ENCODE assay signal across 19 cellular contexts in the genomic region with DNA sequence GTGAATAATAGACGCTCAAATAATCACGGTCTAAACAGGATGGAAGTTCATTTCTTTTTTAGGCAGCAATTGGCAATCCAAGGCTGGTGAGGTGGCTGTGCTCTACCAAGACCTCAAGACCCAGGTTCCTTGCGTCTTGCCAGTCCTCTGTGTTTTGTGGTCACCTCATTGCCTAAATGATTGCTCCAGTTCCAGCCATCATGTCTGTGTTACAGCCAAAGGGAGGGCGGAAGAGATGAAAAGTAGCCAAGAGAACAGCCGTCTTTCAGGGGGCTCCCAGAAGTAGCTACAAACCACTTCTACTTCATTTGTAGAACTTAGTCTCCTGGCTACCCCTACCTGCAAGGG. TPM values are rescaled to one million over a fixed set of nuclear protein-coding genes. Genes with fewer than 3 reads are reported as not detected.
DNase-seq lines count a peak whose midpoint lies in the region; ATAC-seq lines count a peak whose summit lies in the region.
"Had no signal": no experiment of that assay in that cellular context is flagged by ENCODE, and none has a peak within 500 bp of the region (broad histone marks: within the 10 kb centered on the region; RNA-seq: fewer than 3 reads in every experiment).

No MANE protein-coding gene starts in this region.

- DNase-seq in activated naive CD4-positive, alpha-beta T cell treated with anti-CD3 and anti-CD28 coated beads, Interleukin-2, amount 10 ng/mL, durations not matched to agents 7 days and 5 days = no peak
- no peak for DNase-seq in activated naive CD4-positive, alpha-beta T cell (lab: John Stamatoyannopoulos, UW)
- DNase-seq in immature natural killer cell (no peak), DMS 273 (lab: John Stamatoyannopoulos, UW; ENCODE audit: unreplicated experiment) (no peak)
- DNase-seq: body of pancreas, DMS79, KG1, left colon, mesendoderm, NCI-H1694, NCI-H774, PC-3, SHP77, WERI-Rb-1 had no signal

- ATAC-seq in GM19324 (IDR thresholded peaks at IDR 0.05; ENCODE audit: low FRiP score, unreplicated experiment) = peak; percentile 0
- no peak for ATAC-seq in activated T-helper 17 cell treated with anti-CD3 and anti-CD28 coated beads, Interleukin-2, amount 50 U/mL, for 72 hours (replicated peaks)
- no peak for ATAC-seq in stimulated activated memory B cell treated with anti-CD40 and anti-IgM and Interleukin-4, amounts not matched to agents 10 μg/mL and 1 μg/mL and 100 μg/mL, for 72 hours
- ATAC-seq: body of pancreas, left colon, PC-3, sciatic nerve had no signal

- H3K36me3 Mint-ChIP-seq in activated naive CD4-positive, alpha-beta T cell treated with anti-CD3 and anti-CD28 coated beads, Interleukin-2, amount 10 ng/mL, durations not matched to agents 7 days and 5 days = peaks cover 14% of the 10 kb centered on the region
- H3K36me3 Mint-ChIP-seq in activated T-helper 17 cell treated with anti-CD3 and anti-CD28 coated beads, Interleukin-2, amount 50 U/mL, for 72 hours (ENCODE audit: low read depth) = no peaks in the 10 kb centered on the region
- H3K36me3 Mint-ChIP-seq in stimulated activated memory B cell treated with anti-CD40 and anti-IgM and Interleukin-4, amounts not matched to agents 10 μg/mL and 1 μg/mL and 100 μg/mL, for 72 hours = no peaks in the 10 kb centered on the region
- H3K36me3 Mint-ChIP-seq in immature natural killer cell = no peaks in the 10 kb centered on the region

- H3K27me3 Mint-ChIP-seq in activated naive CD4-positive, alpha-beta T cell treated with anti-CD3 and anti-CD28 coated beads, Interleukin-2, amount 10 ng/mL, durations not matched to agents 7 days and 5 days = no peaks in the 10 kb centered on the region
- no peaks in the 10 kb centered on the region for H3K27me3 Mint-ChIP-seq in activated T-helper 17 cell treated with anti-CD3 and anti-CD28 coated beads, Interleukin-2, amount 50 U/mL, for 72 hours
- H3K27me3 Mint-ChIP-seq in stimulated activated memory B cell treated with anti-CD40 and anti-IgM and Interleukin-4, amounts not matched to agents 10 μg/mL and 1 μg/mL and 100 μg/mL, for 72 hours = peaks cover 60% of the 10 kb centered on the region
- H3K27me3 Mint-ChIP-seq in immature natural killer cell (ENCODE audit: low read depth in 3 of 3) = peaks cover 2 to 5% (median 3%) of the 10 kb centered on the region in 3 donors

- CTCF ChIA-PET in activated naive CD4-positive, alpha-beta T cell treated with anti-CD3 and anti-CD28 coated beads, Interleukin-2, amount 10 ng/mL, durations not matched to agents 7 days and 5 days (lab: Charles Lee) = interaction anchor here (0.9 to 1.7 kb wide), 2 partner anchors 14 to 49 kb away, joined by 3 to 4 read pairs; no protein-coding TSS in a partner anchor

- H3K4me1 Mint-ChIP-seq in activated naive CD4-positive, alpha-beta T cell treated with anti-CD3 and anti-CD28 coated beads, Interleukin-2, amount 10 ng/mL, durations not matched to agents 7 days and 5 days = peaks cover 72% of the 10 kb centered on the region
- peaks cover 39% of the 10 kb centered on the region for H3K4me1 Mint-ChIP-seq in activated T-helper 17 cell treated with anti-CD3 and anti-CD28 coated beads, Interleukin-2, amount 50 U/mL, for 72 hours
- peaks cover 43% of the 10 kb centered on the region for H3K4me1 Mint-ChIP-seq in stimulated activated memory B cell treated with anti-CD40 and anti-IgM and Interleukin-4, amounts not matched to agents 10 μg/mL and 1 μg/mL and 100 μg/mL, for 72 hours
- H3K4me1 Mint-ChIP-seq in immature natural killer cell = peaks cover under 1 to 8% of the 10 kb centered on the region in 2 donors

- peaks cover 4% of the 10 kb centered on the region for H3K9me3 Mint-ChIP-seq in activated naive CD4-positive, alpha-beta T cell treated with anti-CD3 and anti-CD28 coated beads, Interleukin-2, amount 10 ng/mL, durations not matched to agents 7 days and 5 days
- no peaks in the 10 kb centered on the region for H3K9me3 Mint-ChIP-seq in activated T-helper 17 cell treated with anti-CD3 and anti-CD28 coated beads, Interleukin-2, amount 50 U/mL, for 72 hours
- no peaks in the 10 kb centered on the region for H3K9me3 Mint-ChIP-seq in stimulated activated memory B cell treated with anti-CD40 and anti-IgM and Interleukin-4, amounts not matched to agents 10 μg/mL and 1 μg/mL and 100 μg/mL, for 72 hours
- H3K9me3 Mint-ChIP-seq in immature natural killer cell = peaks cover 0 to 7% (median 0%) of the 10 kb centered on the region in 6 donors
- H3K9me3 Mint-ChIP-seq: nephron had no signal

- H3K4me3 Mint-ChIP-seq in activated naive CD4-positive, alpha-beta T cell treated with anti-CD3 and anti-CD28 coated beads, Interleukin-2, amount 10 ng/mL, durations not matched to agents 7 days and 5 days = peak overlapping the region; percentile 65
- H3K4me3 Mint-ChIP-seq in activated T-helper 17 cell treated with anti-CD3 and anti-CD28 coated beads, Interleukin-2, amount 50 U/mL, for 72 hours = peak overlapping the region; percentile 77
- no peak overlapping the region for H3K4me3 Mint-ChIP-seq in stimulated activated memory B cell treated with anti-CD40 and anti-IgM and Interleukin-4, amounts not matched to agents 10 μg/mL and 1 μg/mL and 100 μg/mL, for 72 hours
- H3K4me3 Mint-ChIP-seq in immature natural killer cell = no peak overlapping the region
- H3K4me3 Mint-ChIP-seq: nephron had no signal

- H3K27ac Mint-ChIP-seq in activated naive CD4-positive, alpha-beta T cell treated with anti-CD3 and anti-CD28 coated beads, Interleukin-2, amount 10 ng/mL, durations not matched to agents 7 days and 5 days = peak overlapping the region; percentile 99
- peak overlapping the region; percentile 90 for H3K27ac Mint-ChIP-seq in activated T-helper 17 cell treated with anti-CD3 and anti-CD28 coated beads, Interleukin-2, amount 50 U/mL, for 72 hours
- peak overlapping the region; percentile 1 for H3K27ac Mint-ChIP-seq in stimulated activated memory B cell treated with anti-CD40 and anti-IgM and Interleukin-4, amounts not matched to agents 10 μg/mL and 1 μg/mL and 100 μg/mL, for 72 hours
- H3K27ac Mint-ChIP-seq in immature natural killer cell = no peak overlapping the region
- H3K27ac Mint-ChIP-seq: nephron had no signal

RNA-seq across cellular contexts. Expression of gene C10orf67, which starts 19.2 kb away (rescaled TPM):
- under 1 TPM; 0.21 to 0.30 TPM for total RNA-seq in activated T-helper 17 cell treated with anti-CD3 and anti-CD28 coated beads, Interleukin-2, amount 50 U/mL, for 72 hours
- not detected for polyA plus RNA-seq in immature natural killer cell
- total RNA-seq: left colon had no signal

Comparison
In these comparisons a context has a peak if more than half of its experiments do, and no peak if none do; other contexts are left out.
1. H3K27ac Mint-ChIP-seq: peak in activated naive CD4-positive, alpha-beta T cell treated with anti-CD3 and anti-CD28 coated beads, Interleukin-2, amount 10 ng/mL, durations not matched to agents 7 days and 5 days (single experiment), activated T-helper 17 cell treated with anti-CD3 and anti-CD28 coated beads, Interleukin-2, amount 50 U/mL, for 72 hours (single experiment) and stimulated activated memory B cell treated with anti-CD40 and anti-IgM and Interleukin-4, amounts not matched to agents 10 μg/mL and 1 μg/mL and 100 μg/mL, for 72 hours (single experiment); none in immature natural killer cell (0 of 6).
2. H3K4me3 Mint-ChIP-seq: peak in activated naive CD4-positive, alpha-beta T cell treated with anti-CD3 and anti-CD28 coated beads, Interleukin-2, amount 10 ng/mL, durations not matched to agents 7 days and 5 days (single experiment) and activated T-helper 17 cell treated with anti-CD3 and anti-CD28 coated beads, Interleukin-2, amount 50 U/mL, for 72 hours (single experiment); none in stimulated activated memory B cell treated with anti-CD40 and anti-IgM and Interleukin-4, amounts not matched to agents 10 μg/mL and 1 μg/mL and 100 μg/mL, for 72 hours (single experiment) and immature natural killer cell (0 of 5).